ENCODE assay signal across 20 cellular contexts in genomic region chr22:19453718-19454117, GRCh38. TPM values are rescaled to one million over a fixed set of nuclear protein-coding genes. Genes with fewer than 3 reads are reported as not detected.
A peak's percentile ranks its signal among the peaks of the same experiment; 100 is the strongest.
DNase-seq lines count a peak whose midpoint lies in the region; ATAC-seq and TF ChIP-seq lines count a peak whose summit lies in the region.
"Had no signal": no experiment of that assay in that cellular context is flagged by ENCODE, and none has a peak within 500 bp of the region (broad histone marks: within the 10 kb centered on the region; RNA-seq: fewer than 3 reads in every experiment).

No MANE protein-coding gene starts in this region.

- POLR2A ChIA-PET in activated CD8-positive, alpha-beta T cell treated with anti-CD3 and anti-CD28 coated beads for 36 hours (lab: Charles Lee): interaction anchor here (0.8 kb wide), 1 partner anchor 14 kb away, joined by 3 read pairs; no protein-coding TSS in a partner anchor
- POLR2A ChIA-PET in activated CD8-positive, alpha-beta T cell treated with anti-CD3 and anti-CD28 coated beads, Interleukin-2, amount 10 ng/mL, durations not matched to agents 7 days and 5 days (lab: Charles Lee): no interaction called here

- no peak for TF ChIP-seq CTCF in activated CD8-positive, alpha-beta T cell treated with anti-CD3 and anti-CD28 coated beads for 36 hours (IDR thresholded peaks at IDR 0.05)

- peaks cover 9% of the 10 kb centered on the region for H3K4me1 Mint-ChIP-seq in activated CD8-positive, alpha-beta T cell treated with anti-CD3 and anti-CD28 coated beads for 36 hours (ENCODE audit: low read depth)
- peaks cover 8% of the 10 kb centered on the region for H3K4me1 Mint-ChIP-seq in activated CD8-positive, alpha-beta T cell treated with anti-CD3 and anti-CD28 coated beads, Interleukin-2, amount 10 ng/mL, durations not matched to agents 7 days and 5 days (ENCODE audit: low read depth)
- H3K4me1 Mint-ChIP-seq in activated T-helper 17 cell treated with anti-CD3 and anti-CD28 coated beads, Interleukin-2, amount 50 U/mL, for 72 hours: peaks cover 8% of the 10 kb centered on the region

- no peak overlapping the region for H3K4me3 ChIP-seq in mesenchymal stem cell (ENCODE audit: insufficient read depth in 1 of 2, low read depth in 1 of 2, low read length in 2 of 2)
- H3K4me3 ChIP-seq: BLaER1, GM23248 had no signal

- no peak overlapping the region for H4K91ac ChIP-seq in mesenchymal stem cell (ENCODE audit: low read length)

- H3K27me3 ChIP-seq in mesenchymal stem cell (ENCODE audit: control insufficient read depth in 1 of 2, insufficient read depth in 1 of 2, low read length in 2 of 2): no peaks in the 10 kb centered on the region
- H3K27me3 ChIP-seq: BLaER1 had no signal

- H2AFZ ChIP-seq in mesenchymal stem cell (ENCODE audit: low read depth, low read length): no peak overlapping the region
- H2AFZ ChIP-seq: GM23248 had no signal

- H3K27ac ChIP-seq in mesenchymal stem cell (ENCODE audit: low read length, poor library complexity, severe bottlenecking): no peak overlapping the region
- H3K27ac ChIP-seq: 22Rv1, BLaER1, C4-2B, GM23248 had no signal

- no peak overlapping the region for H3K9ac ChIP-seq in mesenchymal stem cell (ENCODE audit: low read length)
- H3K9ac ChIP-seq: BLaER1, GM23248 had no signal

- CTCF ChIA-PET in activated CD8-positive, alpha-beta T cell treated with anti-CD3 and anti-CD28 coated beads for 36 hours (lab: Charles Lee): interaction anchor here (1.2 kb wide), 1 partner anchor 176 kb away, joined by 3 read pairs; no protein-coding TSS in a partner anchor
- CTCF ChIA-PET in activated CD8-positive, alpha-beta T cell treated with anti-CD3 and anti-CD28 coated beads, Interleukin-2, amount 10 ng/mL, durations not matched to agents 7 days and 5 days (lab: Charles Lee): no interaction called here

- H3K79me1 ChIP-seq in mesenchymal stem cell (replicated peaks; ENCODE audit: low read length, poor library complexity, severe bottlenecking): peaks cover 27% of the 10 kb centered on the region

- H3K36me3 ChIP-seq in mesenchymal stem cell (ENCODE audit: control insufficient read depth in 1 of 2, insufficient read depth in 2 of 2, low read depth in 1 of 2, low read length in 2 of 2): peaks cover 59 to 93% of the 10 kb centered on the region in 2 experiments

- peaks cover 4% of the 10 kb centered on the region for H3K4me1 ChIP-seq in mesenchymal stem cell (ENCODE audit: control insufficient read depth, insufficient read depth, low read depth, low read length)
- H3K4me1 ChIP-seq: Caco-2 had no signal

- H3K4ac ChIP-seq in mesenchymal stem cell (ENCODE audit: low read depth in 1 of 2, low read length in 2 of 2): no peak overlapping the region

- peaks cover 57% of the 10 kb centered on the region for H3K36me3 Mint-ChIP-seq in activated CD8-positive, alpha-beta T cell treated with anti-CD3 and anti-CD28 coated beads for 36 hours (ENCODE audit: low read depth)
- peaks cover 66% of the 10 kb centered on the region for H3K36me3 Mint-ChIP-seq in activated CD8-positive, alpha-beta T cell treated with anti-CD3 and anti-CD28 coated beads, Interleukin-2, amount 10 ng/mL, durations not matched to agents 7 days and 5 days (ENCODE audit: low read depth)
- peaks cover 0 to 20% of the 10 kb centered on the region in 2 donors for H3K36me3 Mint-ChIP-seq in activated naive CD4-positive, alpha-beta T cell treated with anti-CD3 and anti-CD28 coated beads, Interleukin-2, amount 50 U/mL, for 72 hours
- H3K36me3 Mint-ChIP-seq in activated T-helper 17 cell treated with anti-CD3 and anti-CD28 coated beads, Interleukin-2, amount 50 U/mL, for 72 hours (ENCODE audit: low read depth): peaks cover 96% of the 10 kb centered on the region

- no peaks in the 10 kb centered on the region for H3K9me3 Mint-ChIP-seq in activated CD8-positive, alpha-beta T cell treated with anti-CD3 and anti-CD28 coated beads for 36 hours
- no peaks in the 10 kb centered on the region for H3K9me3 Mint-ChIP-seq in activated CD8-positive, alpha-beta T cell treated with anti-CD3 and anti-CD28 coated beads, Interleukin-2, amount 10 ng/mL, durations not matched to agents 7 days and 5 days (ENCODE audit: insufficient read depth)
- H3K9me3 Mint-ChIP-seq in activated naive CD4-positive, alpha-beta T cell treated with anti-CD3 and anti-CD28 coated beads, Interleukin-2, amount 50 U/mL, for 72 hours: no peaks in the 10 kb centered on the region
- no peaks in the 10 kb centered on the region for H3K9me3 Mint-ChIP-seq in activated T-helper 17 cell treated with anti-CD3 and anti-CD28 coated beads, Interleukin-2, amount 50 U/mL, for 72 hours
- H3K9me3 Mint-ChIP-seq: CD4-positive, CD25-positive, alpha-beta regulatory T cell; CD8-positive, alpha-beta T cell had no signal

- H2BK12ac ChIP-seq in mesenchymal stem cell (ENCODE audit: low read length in 2 of 2): no peak overlapping the region

- H2BK5ac ChIP-seq in mesenchymal stem cell (ENCODE audit: low read depth, low read length, poor library complexity, severe bottlenecking): no peak overlapping the region

- no peak for DNase-seq in activated CD8-positive, alpha-beta T cell treated with anti-CD3 and anti-CD28 coated beads for 36 hours
- no peak for DNase-seq in activated CD8-positive, alpha-beta T cell treated with anti-CD3 and anti-CD28 coated beads, Interleukin-2, amount 10 ng/mL, durations not matched to agents 7 days and 5 days
- no peak for DNase-seq in activated naive CD4-positive, alpha-beta T cell treated with anti-CD3 and anti-CD28 coated beads, Interleukin-2, amount 50 U/mL, for 72 hours (ENCODE audit: low spot score in 2 of 2)
- DNase-seq in activated naive CD4-positive, alpha-beta T cell treated with Interleukin-2 at 50 U/mL for 16 hours: no peak
- DNase-seq in mesenchymal stem cell (no peak), NCI-H82 treated with DMSO at 0.1 percent for 48 hours (lab: John Stamatoyannopoulos, UW; ENCODE audit: unreplicated experiment) (no peak), NCI-H1105 (lab: John Stamatoyannopoulos, UW) (no peak)
- DNase-seq: Caco-2; CD4-positive, CD25-positive, alpha-beta regulatory T cell; CD8-positive, alpha-beta T cell; DMS153; DND-41; GM23248; H7; HCEC 1CT had no signal

- H3K9me3 ChIP-seq in mesenchymal stem cell (ENCODE audit: control insufficient read depth, low read length): no peaks in the 10 kb centered on the region
- H3K9me3 ChIP-seq: BLaER1, Caco-2 had no signal

- no peak overlapping the region for H3K14ac ChIP-seq in mesenchymal stem cell (ENCODE audit: low read length in 2 of 2)

- H2BK120ac ChIP-seq in mesenchymal stem cell (ENCODE audit: low read depth, low read length): no peak overlapping the region

- 95% methylated on average over 5 of the region's 5 CpGs for WGBS in mesenchymal stem cell

- H2AK5ac ChIP-seq in mesenchymal stem cell (ENCODE audit: low read length, severe bottlenecking): no peak overlapping the region

- H4K8ac ChIP-seq in mesenchymal stem cell (ENCODE audit: low read length): peak overlapping the region; percentile 19

- H3K27me3 Mint-ChIP-seq in activated CD8-positive, alpha-beta T cell treated with anti-CD3 and anti-CD28 coated beads for 36 hours: no peaks in the 10 kb centered on the region
- H3K27me3 Mint-ChIP-seq in activated CD8-positive, alpha-beta T cell treated with anti-CD3 and anti-CD28 coated beads, Interleukin-2, amount 10 ng/mL, durations not matched to agents 7 days and 5 days (ENCODE audit: low read depth): no peaks in the 10 kb centered on the region
- H3K27me3 Mint-ChIP-seq in activated T-helper 17 cell treated with anti-CD3 and anti-CD28 coated beads, Interleukin-2, amount 50 U/mL, for 72 hours: no peaks in the 10 kb centered on the region
- H3K27me3 Mint-ChIP-seq: B cell; CD4-positive, CD25-positive, alpha-beta regulatory T cell had no signal

- intact Hi-C loops in activated CD8-positive, alpha-beta T cell treated with anti-CD3 and anti-CD28 coated beads for 36 hours (cut with micrococcal nuclease): no loop called here

- H3K27ac Mint-ChIP-seq in activated CD8-positive, alpha-beta T cell treated with anti-CD3 and anti-CD28 coated beads for 36 hours: peak overlapping the region; percentile 54
- no peak overlapping the region for H3K27ac Mint-ChIP-seq in activated CD8-positive, alpha-beta T cell treated with anti-CD3 and anti-CD28 coated beads, Interleukin-2, amount 10 ng/mL, durations not matched to agents 7 days and 5 days
- peak overlapping the region; percentile 70 to 85 for H3K27ac Mint-ChIP-seq in activated naive CD4-positive, alpha-beta T cell treated with anti-CD3 and anti-CD28 coated beads, Interleukin-2, amount 50 U/mL, for 72 hours
- peak overlapping the region; percentile 45 for H3K27ac Mint-ChIP-seq in activated T-helper 17 cell treated with anti-CD3 and anti-CD28 coated beads, Interleukin-2, amount 50 U/mL, for 72 hours
- H3K27ac Mint-ChIP-seq: B cell had no signal

- no peak for ATAC-seq in activated CD8-positive, alpha-beta T cell treated with anti-CD3 and anti-CD28 coated beads for 36 hours
- ATAC-seq in activated CD8-positive, alpha-beta T cell treated with anti-CD3 and anti-CD28 coated beads, Interleukin-2, amount 10 ng/mL, durations not matched to agents 7 days and 5 days: no peak
- ATAC-seq in activated naive CD4-positive, alpha-beta T cell treated with anti-CD3 and anti-CD28 coated beads, Interleukin-2, amount 50 U/mL, for 72 hours: no peak
- no peak for ATAC-seq in activated T-helper 17 cell treated with anti-CD3 and anti-CD28 coated beads, Interleukin-2, amount 50 U/mL, for 72 hours (replicated peaks)
- ATAC-seq: CD8-positive, alpha-beta T cell had no signal

- no peak overlapping the region for H2BK15ac ChIP-seq in mesenchymal stem cell (ENCODE audit: low read depth, poor library complexity, severe bottlenecking)

- no peak overlapping the region for H3K4me2 ChIP-seq in mesenchymal stem cell (ENCODE audit: low read length, poor library complexity, severe bottlenecking)
- H3K4me2 ChIP-seq: BLaER1 had no signal

- no peak overlapping the region for H3K23ac ChIP-seq in mesenchymal stem cell (ENCODE audit: low read length in 2 of 2)

- no peak overlapping the region for H3K4me3 Mint-ChIP-seq in activated CD8-positive, alpha-beta T cell treated with anti-CD3 and anti-CD28 coated beads for 36 hours
- H3K4me3 Mint-ChIP-seq in activated CD8-positive, alpha-beta T cell treated with anti-CD3 and anti-CD28 coated beads, Interleukin-2, amount 10 ng/mL, durations not matched to agents 7 days and 5 days: no peak overlapping the region
- no peak overlapping the region for H3K4me3 Mint-ChIP-seq in activated T-helper 17 cell treated with anti-CD3 and anti-CD28 coated beads, Interleukin-2, amount 50 U/mL, for 72 hours
- H3K4me3 Mint-ChIP-seq: B cell; CD4-positive, CD25-positive, alpha-beta regulatory T cell; CD8-positive, alpha-beta T cell had no signal

- no peak overlapping the region for H3K18ac ChIP-seq in mesenchymal stem cell (ENCODE audit: low read depth in 1 of 2, low read length in 2 of 2)

RNA-seq across cellular contexts. Expression of gene C22orf39, which starts 6.2 kb away (rescaled TPM):
- total RNA-seq in activated CD8-positive, alpha-beta T cell treated with anti-CD3 and anti-CD28 coated beads for 36 hours: 10 to 100 TPM; 26.9 to 29.8 TPM
- 10 to 100 TPM; 33.9 to 35.0 TPM for total RNA-seq in activated CD8-positive, alpha-beta T cell treated with anti-CD3 and anti-CD28 coated beads, Interleukin-2, amount 10 ng/mL, durations not matched to agents 7 days and 5 days
- total RNA-seq in activated naive CD4-positive, alpha-beta T cell treated with anti-CD3 and anti-CD28 coated beads, Interleukin-2, amount 50 U/mL, for 72 hours: 10 to 100 TPM; 25.7 to 26.3 TPM
- 10 to 100 TPM; 18.6 to 21.7 TPM for total RNA-seq in activated T-helper 17 cell treated with anti-CD3 and anti-CD28 coated beads, Interleukin-2, amount 50 U/mL, for 72 hours
- 17.3 TPM for polyA plus RNA-seq in mesenchymal stem cell (2013, experiment 1 of 2)
- polyA plus RNA-seq in mesenchymal stem cell (2013, experiment 2 of 2): 18.6 TPM

RNA-seq across cellular contexts. Expression of gene MRPL40, which starts 21.4 kb away (rescaled TPM):
- 10 to 100 TPM; 39.8 to 40.9 TPM for total RNA-seq in activated CD8-positive, alpha-beta T cell treated with anti-CD3 and anti-CD28 coated beads for 36 hours
- total RNA-seq in activated CD8-positive, alpha-beta T cell treated with anti-CD3 and anti-CD28 coated beads, Interleukin-2, amount 10 ng/mL, durations not matched to agents 7 days and 5 days: 10 to 100 TPM; 26.8 to 29.5 TPM
- total RNA-seq in activated naive CD4-positive, alpha-beta T cell treated with anti-CD3 and anti-CD28 coated beads, Interleukin-2, amount 50 U/mL, for 72 hours: 10 to 100 TPM in 1 of 2 donors, 1 to 10 TPM in 1; 8.2 to 32.2 TPM
- 10 to 100 TPM; 11.8 to 25.7 TPM for total RNA-seq in activated T-helper 17 cell treated with anti-CD3 and anti-CD28 coated beads, Interleukin-2, amount 50 U/mL, for 72 hours
- polyA plus RNA-seq in mesenchymal stem cell (2013, experiment 1 of 2): 39.0 TPM
- polyA plus RNA-seq in mesenchymal stem cell (2013, experiment 2 of 2): 39.5 TPM

RNA-seq across cellular contexts. Expression of gene HIRA, which starts 22.2 kb away (rescaled TPM):
- total RNA-seq in activated CD8-positive, alpha-beta T cell treated with anti-CD3 and anti-CD28 coated beads for 36 hours: 10 to 100 TPM; 29.7 to 30.5 TPM
- total RNA-seq in activated CD8-positive, alpha-beta T cell treated with anti-CD3 and anti-CD28 coated beads, Interleukin-2, amount 10 ng/mL, durations not matched to agents 7 days and 5 days: 10 to 100 TPM; 47.0 to 48.1 TPM
- total RNA-seq in activated naive CD4-positive, alpha-beta T cell treated with anti-CD3 and anti-CD28 coated beads, Interleukin-2, amount 50 U/mL, for 72 hours: 10 to 100 TPM; 18.1 to 37.0 TPM
- total RNA-seq in activated T-helper 17 cell treated with anti-CD3 and anti-CD28 coated beads, Interleukin-2, amount 50 U/mL, for 72 hours: 10 to 100 TPM; 21.4 to 45.6 TPM
- polyA plus RNA-seq in mesenchymal stem cell (2013, experiment 1 of 2): 13.4 TPM
- 13.6 TPM for polyA plus RNA-seq in mesenchymal stem cell (2013, experiment 2 of 2)

RNA-seq across cellular contexts. Expression of gene UFD1, which starts 25.3 kb away (rescaled TPM):
- total RNA-seq in activated CD8-positive, alpha-beta T cell treated with anti-CD3 and anti-CD28 coated beads for 36 hours: 10 to 100 TPM; 65.0 to 78.0 TPM
- total RNA-seq in activated CD8-positive, alpha-beta T cell treated with anti-CD3 and anti-CD28 coated beads, Interleukin-2, amount 10 ng/mL, durations not matched to agents 7 days and 5 days: 10 to 100 TPM; 94.3 to 97.2 TPM
- total RNA-seq in activated naive CD4-positive, alpha-beta T cell treated with anti-CD3 and anti-CD28 coated beads, Interleukin-2, amount 50 U/mL, for 72 hours: 100 to 1,000 TPM in 1 of 2 donors, 10 to 100 TPM in 1; 81.7 to 136 TPM
- total RNA-seq in activated T-helper 17 cell treated with anti-CD3 and anti-CD28 coated beads, Interleukin-2, amount 50 U/mL, for 72 hours: 10 to 100 TPM; 56.0 to 93.5 TPM
- polyA plus RNA-seq in mesenchymal stem cell (2013, experiment 1 of 2): 119 TPM
- 115 TPM for polyA plus RNA-seq in mesenchymal stem cell (2013, experiment 2 of 2)

RNA-seq across cellular contexts. Expression of gene CDC45, which starts 26.0 kb away (rescaled TPM):
- total RNA-seq in activated CD8-positive, alpha-beta T cell treated with anti-CD3 and anti-CD28 coated beads for 36 hours: 100 to 1,000 TPM; 109 to 111 TPM
- 10 to 100 TPM; 90.2 to 94.3 TPM for total RNA-seq in activated CD8-positive, alpha-beta T cell treated with anti-CD3 and anti-CD28 coated beads, Interleukin-2, amount 10 ng/mL, durations not matched to agents 7 days and 5 days
- total RNA-seq in activated naive CD4-positive, alpha-beta T cell treated with anti-CD3 and anti-CD28 coated beads, Interleukin-2, amount 50 U/mL, for 72 hours: 10 to 100 TPM; 92.1 to 99.7 TPM
- 10 to 100 TPM; 64.2 to 99.9 TPM for total RNA-seq in activated T-helper 17 cell treated with anti-CD3 and anti-CD28 coated beads, Interleukin-2, amount 50 U/mL, for 72 hours
- 3.0 TPM for polyA plus RNA-seq in mesenchymal stem cell (2013, experiment 1 of 2)
- polyA plus RNA-seq in mesenchymal stem cell (2013, experiment 2 of 2): 2.6 TPM
